In the genomic region with DNA sequence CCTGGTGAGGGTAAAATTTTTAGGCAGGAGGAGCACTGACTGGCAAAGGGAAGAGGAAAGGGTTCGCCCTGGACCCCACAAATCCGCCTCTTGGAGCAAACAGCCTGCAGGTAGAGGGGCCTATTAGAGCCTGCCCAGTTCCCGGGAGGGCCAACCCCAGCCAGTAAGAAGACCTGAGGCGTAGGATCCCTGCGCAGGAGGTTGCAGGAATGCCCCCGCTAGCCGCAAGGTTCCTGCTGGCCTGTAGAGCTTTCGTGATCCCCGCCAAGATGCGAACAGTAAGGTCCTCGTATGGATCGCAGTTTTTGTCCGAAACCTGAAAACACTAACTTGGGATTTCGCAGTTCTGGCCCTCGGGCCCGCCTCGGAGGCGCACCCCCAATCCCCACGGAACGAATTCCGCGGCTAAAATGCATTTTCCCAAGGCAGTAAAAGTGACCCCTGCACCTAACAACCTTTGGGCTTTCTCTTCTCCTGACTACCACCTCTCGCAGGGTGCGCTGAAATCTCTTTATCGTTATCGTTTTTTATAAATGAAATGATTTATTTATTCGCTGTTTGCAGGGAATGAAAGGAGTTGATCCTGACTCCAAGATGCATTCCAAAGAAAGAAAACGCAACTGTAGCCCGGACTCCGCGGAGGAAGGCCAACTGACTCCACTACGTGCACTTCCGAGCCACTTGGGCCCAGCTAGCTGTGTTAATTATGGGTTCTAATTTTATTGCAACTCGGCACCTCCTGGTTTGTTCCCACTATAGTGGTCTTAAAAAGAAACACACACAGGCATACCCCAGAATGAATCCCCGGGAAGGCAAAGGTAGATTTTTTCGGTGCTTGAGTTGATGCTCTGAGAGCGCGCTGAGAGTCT, we compare ENCODE assay signal across 1 cellular context.
TF ChIP-seq lines count a peak whose summit lies in the region.

No MANE protein-coding gene starts in this region.

TF ChIP-seq in IMR-90, 13 proteins besides CTCF, POLR2A, EP300 and RAD21:
- TF ChIP-seq ELK1 (IDR thresholded peaks at IDR 0.05; ENCODE audit: borderline replicate concordance, low read depth, low read length) = no peak
- no peak for TF ChIP-seq MAZ (IDR thresholded peaks at IDR 0.05; ENCODE audit: borderline replicate concordance, low read depth, low read length)
- TF ChIP-seq NFE2L2 (IDR thresholded peaks at IDR 0.05; ENCODE audit: low read depth, low read length) = no peak
- TF ChIP-seq FOS (IDR thresholded peaks at IDR 0.05; ENCODE audit: low read depth, low read length) = no peak
- TF ChIP-seq CHD1 (IDR thresholded peaks at IDR 0.05; ENCODE audit: low read depth, low read length) = no peak
